5 cellular contexts compared by ENCODE assay signal in the genomic region with DNA sequence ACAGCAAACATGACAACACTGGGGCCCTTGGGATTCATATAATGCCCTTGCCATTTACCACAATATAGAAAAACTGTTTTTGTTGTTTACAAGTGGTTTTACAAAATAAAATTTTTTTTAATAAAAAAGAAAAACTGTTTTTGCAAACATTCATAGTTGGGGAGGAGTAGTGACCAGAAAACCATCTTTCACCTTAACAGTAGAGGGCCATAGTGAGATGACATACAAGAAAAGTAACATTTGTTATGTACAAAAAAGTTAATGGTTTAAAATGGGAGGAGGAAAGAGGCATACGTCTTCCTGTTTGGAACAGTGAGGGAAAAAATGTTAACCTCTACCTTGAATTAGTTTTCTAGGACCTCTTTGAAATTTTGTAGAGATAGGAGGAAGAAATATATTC. TPM values are rescaled to one million over a fixed set of nuclear protein-coding genes. Genes with fewer than 3 reads are reported as not detected.
"Had no signal": no experiment of that assay in that cellular context is flagged by ENCODE, and none has a peak within 500 bp of the region (broad histone marks: within the 10 kb centered on the region; RNA-seq: fewer than 3 reads in every experiment).

No MANE protein-coding gene starts in this region.

RNA-seq across cellular contexts. Expression of gene GJA8, which starts 56.3 kb away (rescaled TPM):
- total RNA-seq: M059J, OCI-LY7, Right ventricle myocardium superior, SJSA1 had no signal
- polyA plus RNA-seq: SK-N-SH had no signal
